ENCODE assay signal across 9 cellular contexts in genomic region chr1:71046891-71047634, GRCh38. TPM values are rescaled to one million over a fixed set of nuclear protein-coding genes. Genes with fewer than 3 reads are reported as not detected.
A peak's percentile ranks its signal among the peaks of the same experiment; 100 is the strongest.
DNase-seq lines count a peak whose midpoint lies in the region; ATAC-seq and TF ChIP-seq lines count a peak whose summit lies in the region.
"Had no signal": no experiment of that assay in that cellular context is flagged by ENCODE, and none has a peak within 500 bp of the region (broad histone marks: within the 10 kb centered on the region; RNA-seq: fewer than 3 reads in every experiment).

No MANE protein-coding gene starts in this region.

- H3K27ac Mint-ChIP-seq in T-helper 17 cell (no peak overlapping the region), endothelial cell (ENCODE audit: unreplicated experiment) (no peak overlapping the region)

- peaks cover 4% of the 10 kb centered on the region for H3K36me3 Mint-ChIP-seq in T-helper 17 cell (ENCODE audit: low read depth)
- H3K36me3 Mint-ChIP-seq in endothelial cell (ENCODE audit: low read depth, unreplicated experiment): no peaks in the 10 kb centered on the region

- H3K4me3 Mint-ChIP-seq in T-helper 17 cell (peak overlapping the region; percentile 89), endothelial cell (ENCODE audit: unreplicated experiment) (peak overlapping the region; percentile 84)

- TF ChIP-seq CTCF in AG04450 (IDR thresholded peaks at IDR 0.05; ENCODE audit: low read depth, low read length): no peak
- no peak for TF ChIP-seq CTCF in endothelial cell (IDR thresholded peaks at IDR 0.05; ENCODE audit: unreplicated experiment)

- H3K27ac ChIP-seq in AG04450 (ENCODE audit: low read depth, low read length) (no peak overlapping the region), mucosa of rectum (ENCODE audit: low read depth in 2 of 2, low read length in 2 of 2) (no peak overlapping the region)

- H3K4me1 ChIP-seq in mucosa of rectum (ENCODE audit: control insufficient read depth in 2 of 2, insufficient read depth in 2 of 2, low read length in 2 of 2): peaks cover 5 to 15% of the 10 kb centered on the region in 2 donors

- peak; percentile 37 for ATAC-seq in GM19438 (IDR thresholded peaks at IDR 0.05; ENCODE audit: low read depth, unreplicated experiment)
- ATAC-seq in T-helper 17 cell: peak; percentile 53

- peaks cover 39% of the 10 kb centered on the region for H3K27me3 Mint-ChIP-seq in T-helper 17 cell
- H3K27me3 Mint-ChIP-seq in endothelial cell (ENCODE audit: unreplicated experiment): peaks cover 10% of the 10 kb centered on the region

- H3K27me3 ChIP-seq in AG04450 (ENCODE audit: control insufficient read depth, insufficient read depth, low read length) (peaks cover 39% of the 10 kb centered on the region), mucosa of rectum (ENCODE audit: control insufficient read depth in 2 of 2, insufficient read depth in 2 of 2, low read length in 2 of 2) (peaks cover 15 to 36% of the 10 kb centered on the region in 2 donors)

- no peaks in the 10 kb centered on the region for H3K9me3 Mint-ChIP-seq in endothelial cell (ENCODE audit: unreplicated experiment)

- H3K9me3 ChIP-seq in AG04450 (ENCODE audit: control insufficient read depth, insufficient read depth, low read length) (peaks cover 9% of the 10 kb centered on the region; the same call in 1 of the 2 replicates), T-helper 17 cell (ENCODE audit: control insufficient read depth, low read length, poor library complexity, severe bottlenecking) (no peaks in the 10 kb centered on the region), mucosa of rectum (ENCODE audit: control insufficient read depth in 2 of 2, low read length in 2 of 2) (no peaks in the 10 kb centered on the region)

- DNase-seq in AG04450 (ENCODE audit: low read depth, low spot score) (no peak), T-helper 17 cell (no peak), endothelial cell (ENCODE audit: low spot score) (peak; percentile 33), hypothalamus (lab: John Stamatoyannopoulos, UW) (no peak), Kasumi-1 (lab: John Stamatoyannopoulos, UW) (no peak), NCI-H2081 (lab: John Stamatoyannopoulos, UW) (no peak)

- CTCF ChIA-PET in AG04450 (lab: Charles Lee): interaction anchor here (4.4 kb wide), 1 partner anchor 362 kb away, joined by 33 read pairs; no protein-coding TSS in a partner anchor

- POLR2A ChIA-PET in AG04450 (lab: Yijun Ruan, JAX): no interaction called here

- H3K4me3 ChIP-seq in AG04450 (ENCODE audit: low read depth, low read length) (peak overlapping the region; percentile 43), mucosa of rectum (ENCODE audit: low read length in 2 of 2) (peak overlapping the region; percentile 64 to 65)

- H3K9ac ChIP-seq in mucosa of rectum (ENCODE audit: low read depth in 1 of 2, low read length in 2 of 2): no peak overlapping the region

- no peaks in the 10 kb centered on the region for H3K36me3 ChIP-seq in mucosa of rectum (ENCODE audit: control insufficient read depth in 2 of 2, insufficient read depth in 2 of 2, low read length in 2 of 2)

- peaks cover 15% of the 10 kb centered on the region for H3K4me1 Mint-ChIP-seq in T-helper 17 cell
- peaks cover 10% of the 10 kb centered on the region for H3K4me1 Mint-ChIP-seq in endothelial cell (ENCODE audit: unreplicated experiment)

RNA-seq across cellular contexts. Expression of gene PTGER3, which starts 0.6 kb away (rescaled TPM):
- polyA plus RNA-seq in AG04450 (2011; rRNA removed): not detected in 2 replicates
- not detected in 2 replicates for polyA minus RNA-seq in AG04450 (2011; rRNA and poly(A)+ RNA removed)
- total RNA-seq in T-helper 17 cell (under 1 TPM; 0.10 to 0.86 TPM), endothelial cell (ENCODE audit: unreplicated experiment) (6.5 TPM)
- total RNA-seq: dermis microvascular lymphatic vessel endothelial cell had no signal

RNA-seq across cellular contexts. Expression of gene ZRANB2, which starts 33.8 kb away (rescaled TPM):
- 81.7 and 126 TPM in 2 replicates for polyA plus RNA-seq in AG04450 (2011; rRNA removed)
- polyA minus RNA-seq in AG04450 (2011; rRNA and poly(A)+ RNA removed): 36.0 and 42.1 TPM in 2 replicates
- 10 to 100 TPM; 88.5 to 95.2 TPM for total RNA-seq in T-helper 17 cell
- total RNA-seq in endothelial cell (ENCODE audit: unreplicated experiment): 74.1 TPM
